In the genomic region with DNA sequence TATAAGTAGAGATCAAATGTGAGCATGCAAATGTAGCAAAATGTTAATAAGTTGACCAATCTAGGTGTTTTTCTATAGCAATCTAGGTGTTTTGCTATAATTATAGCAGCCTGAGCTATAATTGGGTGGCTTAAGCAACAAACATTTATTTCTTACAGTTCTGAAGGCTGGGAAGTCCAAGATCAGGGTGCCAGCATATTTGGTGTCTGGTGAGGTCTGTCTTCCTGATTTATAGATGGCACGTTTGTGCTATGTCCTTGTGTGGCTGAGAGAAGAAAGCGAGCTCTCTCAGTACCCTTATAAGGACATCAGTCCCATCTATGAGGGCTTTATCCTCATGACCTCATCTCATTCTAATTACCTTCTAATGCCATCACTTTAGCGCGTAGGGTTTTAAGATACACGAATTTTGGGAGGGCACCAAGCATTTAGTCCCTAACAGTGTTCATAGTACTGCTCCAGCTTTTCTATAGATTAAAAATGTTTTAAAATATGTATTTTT, we compare ENCODE assay signal across 1 cellular context.
A peak's percentile ranks its signal among the peaks of the same experiment; 100 is the strongest.
TF ChIP-seq lines count a peak whose summit lies in the region.

No MANE protein-coding gene starts in this region.

TF ChIP-seq in H1, 55 proteins besides CTCF, POLR2A, EP300 and RAD21 (continued from another document):
- TF ChIP-seq SRF (IDR thresholded peaks at IDR 0.05; ENCODE audit: low read depth, low read length) (peak; percentile 34; the same call in 1 of the 2 replicates), CBX5 (IDR thresholded peaks at IDR 0.05; ENCODE audit: low read depth, low read length) (no peak)
